8 cellular contexts compared by ENCODE assay signal in the genomic region with DNA sequence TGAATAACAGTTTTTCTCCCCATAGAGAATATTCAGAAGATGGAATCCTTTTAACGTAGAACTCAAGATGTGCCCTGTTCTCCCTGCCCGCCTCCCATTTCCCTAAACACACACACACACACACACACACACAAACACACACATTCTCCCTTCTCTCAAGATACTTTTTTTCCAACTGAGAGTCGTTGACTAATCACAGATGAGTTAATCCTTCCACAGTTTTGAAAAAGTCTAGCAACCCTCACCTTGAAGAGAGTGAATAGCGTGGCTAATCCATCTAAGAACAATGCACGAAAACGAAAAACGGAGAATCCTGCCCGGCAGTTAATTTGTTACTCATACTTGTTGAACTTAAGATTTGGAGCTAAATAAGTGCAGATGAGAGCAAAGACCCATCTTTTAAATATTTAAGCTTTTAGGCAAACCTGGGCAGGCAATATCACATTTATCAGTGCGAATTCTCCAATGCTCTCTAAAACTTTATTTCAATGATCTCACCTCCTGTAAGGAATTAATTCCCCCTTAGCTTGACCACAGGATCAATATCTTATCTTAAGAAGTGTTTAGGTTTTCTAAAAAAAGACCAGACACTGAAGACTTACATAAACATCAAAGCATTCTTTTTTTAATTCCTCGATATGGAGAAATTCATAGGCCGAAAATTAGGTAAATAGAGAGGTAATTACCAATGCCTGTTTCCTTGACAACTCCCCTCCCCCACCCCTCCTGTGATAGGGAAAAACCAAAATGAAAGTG. TPM values are rescaled to one million over a fixed set of nuclear protein-coding genes. Genes with fewer than 3 reads are reported as not detected.
DNase-seq lines count a peak whose midpoint lies in the region; ATAC-seq and TF ChIP-seq lines count a peak whose summit lies in the region.

No MANE protein-coding gene starts in this region.

- H3K27ac Mint-ChIP-seq in activated T-cell treated with anti-CD3 and anti-CD28 coated beads, Interleukin-2, amount 50 U/mL, for 24 hours, result peak overlapping the region; percentile 74

- peaks cover 21% of the 10 kb centered on the region for H3K4me1 Mint-ChIP-seq in activated T-cell treated with anti-CD3 and anti-CD28 coated beads, Interleukin-2, amount 50 U/mL, for 24 hours (ENCODE audit: low read depth)

- POLR2A ChIA-PET in RWPE1 (lab: Yijun Ruan, JAX; ENCODE audit: low non-redundant PET), result no interaction called here

- peak; percentile 25 for ATAC-seq in omental fat pad (ENCODE audit: low FRiP score)
- ATAC-seq in GM21367 (IDR thresholded peaks at IDR 0.05; ENCODE audit: unreplicated experiment), result no peak

- H3K4me1 ChIP-seq in esophagus squamous epithelium, result peaks cover 0 to 27% (median 10%) of the 10 kb centered on the region in 3 donors

- CTCF ChIA-PET in RWPE1 (lab: Yijun Ruan, JAX), result interaction anchor here (1.0 kb wide), 1 partner anchor 33 kb away, joined by 3 read pairs; no protein-coding TSS in a partner anchor

- no peaks in the 10 kb centered on the region for H3K36me3 ChIP-seq in esophagus squamous epithelium

- H3K4me3 Mint-ChIP-seq in activated T-cell treated with anti-CD3 and anti-CD28 coated beads, Interleukin-2, amount 50 U/mL, for 24 hours, result peak overlapping the region; percentile 80

- no peaks in the 10 kb centered on the region for H3K9me3 Mint-ChIP-seq in activated T-cell treated with anti-CD3 and anti-CD28 coated beads, Interleukin-2, amount 50 U/mL, for 24 hours

- H3K4me3 ChIP-seq in esophagus squamous epithelium, result peak overlapping the region; percentile 52 to 66 (median 65)

- H3K27me3 Mint-ChIP-seq in activated T-cell treated with anti-CD3 and anti-CD28 coated beads, Interleukin-2, amount 50 U/mL, for 24 hours, result peaks cover 3% of the 10 kb centered on the region

- H3K36me3 Mint-ChIP-seq in activated T-cell treated with anti-CD3 and anti-CD28 coated beads, Interleukin-2, amount 50 U/mL, for 24 hours (ENCODE audit: low read depth), result peaks cover 5% of the 10 kb centered on the region

- no peak for TF ChIP-seq POLR2A in esophagus squamous epithelium (IDR thresholded peaks at IDR 0.05)

- H3K27ac ChIP-seq in RWPE1, result peak overlapping the region; percentile 94
- peak overlapping the region in 3 of 4 donors; percentile 77 to 82 (median 81) for H3K27ac ChIP-seq in esophagus squamous epithelium

- intact Hi-C loops in esophagus squamous epithelium (cut with DNase I), result no loop called here

- no peak for TF ChIP-seq CTCF in RWPE1 (conservative IDR thresholded peaks at IDR 0.05; ENCODE audit: low read depth)
- TF ChIP-seq CTCF in esophagus squamous epithelium (IDR thresholded peaks at IDR 0.05), result no peak
- TF ChIP-seq CTCF in omental fat pad (IDR thresholded peaks at IDR 0.05), result no peak

- no peaks in the 10 kb centered on the region for H3K27me3 ChIP-seq in esophagus squamous epithelium

- WGBS in esophagus squamous epithelium, 2 donors, result 14% methylated on average over 11 of the region's 11 CpGs

- DNase-seq in activated T-cell treated with anti-CD3 and anti-CD28 coated beads, Interleukin-2, amount 50 U/mL, for 24 hours, result no peak
- DNase-seq in activated T-cell treated with anti-CD3 and anti-CD28 coated beads for 4 hours (no peak), RWPE1 (ENCODE audit: low spot score) (peak; percentile 24), esophagus squamous epithelium (lab: John Stamatoyannopoulos, UW) (no peak), omental fat pad (ENCODE audit: low spot score) (no peak), SW480 (ENCODE audit: low spot score) (no peak), NK-92 (lab: John Stamatoyannopoulos, UW; ENCODE audit: unreplicated experiment) (no peak)

- H3K9me3 ChIP-seq in esophagus squamous epithelium, result no peaks in the 10 kb centered on the region

RNA-seq across cellular contexts. Expression of a gene that starts 1.1 kb away (rescaled TPM):
- total RNA-seq in esophagus squamous epithelium, result 10 to 100 TPM in 1 of 4 donors, 1 to 10 TPM in 3; 1.0 to 17.4 (median 6.4) TPM
- 10 to 100 TPM in 2 of 4 donors, 1 to 10 TPM in 2; 7.2 to 20.2 (median 12.5) TPM for total RNA-seq in omental fat pad
